In genomic region chr6:90780778-90781177, GRCh38 we compare ENCODE assay signal across 37 cellular contexts.
"Had no signal": no experiment of that assay in that cellular context is flagged by ENCODE, and none has a peak within 500 bp of the region (broad histone marks: within the 10 kb centered on the region; RNA-seq: fewer than 3 reads in every experiment).

No MANE protein-coding gene starts in this region.

- H3K4me3 ChIP-seq: adrenal gland, ascending aorta, body of pancreas, breast epithelium, cardiac muscle cell had no signal

- H3K4me1 Mint-ChIP-seq: activated naive CD4-positive, alpha-beta T cell treated with anti-CD3 and anti-CD28 coated beads, Interleukin-2, amount 10 ng/mL, durations not matched to agents 7 days and 5 days; activated naive CD4-positive, alpha-beta T cell treated with anti-CD3 and anti-CD28 coated beads, Interleukin-2, amount 50 U/mL, for 24 hours; activated naive CD8-positive, alpha-beta T cell treated with anti-CD3 and anti-CD28 coated beads for 36 hours; activated naive CD8-positive, alpha-beta T cell treated with anti-CD3 and anti-CD28 coated beads, Interleukin-2, amount 10 ng/mL, durations not matched to agents 7 days and 5 days; activated naive CD8-positive, alpha-beta T cell treated with anti-CD3 and anti-CD28 coated beads, Interleukin-2, amount 50 U/mL, for 24 hours; activated T-helper 17 cell treated with anti-CD3 and anti-CD28 coated beads, Interleukin-2, amount 50 U/mL, for 72 hours; brain; central memory CD8-positive, alpha-beta T cell had no signal

- DNase-seq: activated effector memory CD4-positive, alpha-beta T cell treated with anti-CD3 and anti-CD28 coated beads, Interleukin-2, amount 50 U/mL, for 16 hours; activated effector memory CD4-positive, alpha-beta T cell treated with Interleukin-2 at 50 U/mL for 16 hours; activated gamma-delta T cell; activated gamma-delta T cell treated with Interleukin-2 at 50 U/mL for 16 hours; activated naive CD4-positive, alpha-beta T cell; activated naive CD4-positive, alpha-beta T cell treated with anti-CD3 and anti-CD28 coated beads for 36 hours; activated naive CD4-positive, alpha-beta T cell treated with anti-CD3 and anti-CD28 coated beads, Interleukin-2, amount 10 ng/mL, durations not matched to agents 7 days and 5 days; activated naive CD4-positive, alpha-beta T cell treated with anti-CD3 and anti-CD28 coated beads, Interleukin-2, amount 50 U/mL, for 16 hours; activated naive CD4-positive, alpha-beta T cell treated with Interleukin-2 at 50 U/mL for 16 hours; activated naive CD8-positive, alpha-beta T cell treated with anti-CD3 and anti-CD28 coated beads for 36 hours; activated naive CD8-positive, alpha-beta T cell treated with anti-CD3 and anti-CD28 coated beads, Interleukin-2, amount 10 ng/mL, durations not matched to agents 7 days and 5 days; activated naive CD8-positive, alpha-beta T cell treated with anti-CD3 and anti-CD28 coated beads, Interleukin-2, amount 50 U/mL, for 24 hours; activated T-cell treated with anti-CD3 and anti-CD28 coated beads, Interleukin-2, amount 50 U/mL, for 24 hours; activated T-cell treated with anti-CD3 and anti-CD28 coated beads, Interleukin-2, amount 50 U/mL, for 4 hours; activated T-cell treated with anti-CD3 and anti-CD28 coated beads, Interleukin-2, amount 50 U/mL, for 48 hours; activated T-cell treated with anti-CD3 and anti-CD28 coated beads, Interleukin-2, amount 50 U/mL, for 72 hours; adrenal gland; amniotic stem cell; amygdala; anterior cingulate cortex; aorta; body of pancreas; brain microvascular endothelial cell; caudate nucleus; central memory CD4-positive, alpha-beta T cell; cerebellar nuclear complex had no signal

- H3K9me3 ChIP-seq: adrenal gland, ascending aorta, body of pancreas, breast epithelium had no signal

- H3K36me3 ChIP-seq: adrenal gland, ascending aorta, brain microvascular endothelial cell, breast epithelium, cardiac muscle cell had no signal

- ATAC-seq: activated naive CD4-positive, alpha-beta T cell treated with anti-CD3 and anti-CD28 coated beads, Interleukin-2, amount 50 U/mL, for 72 hours; activated naive CD8-positive, alpha-beta T cell treated with anti-CD3 and anti-CD28 coated beads, Interleukin-2, amount 50 U/mL, for 24 hours; activated T-cell treated with anti-CD3 and anti-CD28 coated beads, Interleukin-2, amount 50 U/mL, for 4 hours; activated T-cell treated with anti-CD3 and anti-CD28 coated beads, Interleukin-2, amount 50 U/mL, for 72 hours; activated T-helper 17 cell treated with anti-CD3 and anti-CD28 coated beads, Interleukin-2, amount 50 U/mL, for 72 hours; body of pancreas had no signal

- H3K27ac Mint-ChIP-seq: activated naive CD4-positive, alpha-beta T cell treated with anti-CD3 and anti-CD28 coated beads for 36 hours; activated naive CD4-positive, alpha-beta T cell treated with anti-CD3 and anti-CD28 coated beads, Interleukin-2, amount 10 ng/mL, durations not matched to agents 7 days and 5 days; activated naive CD4-positive, alpha-beta T cell treated with anti-CD3 and anti-CD28 coated beads, Interleukin-2, amount 50 U/mL, for 24 hours; activated naive CD4-positive, alpha-beta T cell treated with anti-CD3 and anti-CD28 coated beads, Interleukin-2, amount 50 U/mL, for 72 hours; activated naive CD8-positive, alpha-beta T cell; activated naive CD8-positive, alpha-beta T cell treated with anti-CD3 and anti-CD28 coated beads for 36 hours; activated naive CD8-positive, alpha-beta T cell treated with anti-CD3 and anti-CD28 coated beads, Interleukin-2, amount 10 ng/mL, durations not matched to agents 7 days and 5 days; activated naive CD8-positive, alpha-beta T cell treated with anti-CD3 and anti-CD28 coated beads, Interleukin-2, amount 50 U/mL, for 24 hours; activated T-cell treated with anti-CD3 and anti-CD28 coated beads, Interleukin-2, amount 50 U/mL, for 24 hours; activated T-cell treated with anti-CD3 and anti-CD28 coated beads, Interleukin-2, amount 50 U/mL, for 72 hours; activated T-helper 1 cell treated with anti-CD3 and anti-CD28 coated beads, Interleukin-12 subunit alpha, Interleukin-12 subunit beta, Interleukin-2, Interleukin-4 antibody, amounts not matched to agents 30 ng/mL and 10 ng/mL and 1 ng/mL, durations not matched to agents 14 hours and 24 hours and 36 hours; activated T-helper 17 cell treated with anti-CD3 and anti-CD28 coated beads, Interleukin-2, amount 50 U/mL, for 72 hours; activated T-helper 2 cell treated with anti-CD3 and anti-CD28 coated beads, Interferon-gamma antibody, Interleukin-2, Interleukin-4, amounts not matched to agents 10 μg/mL and 5 μg/mL and 100 μg/mL, durations not matched to agents 14 hours and 24 hours and 36 hours; brain had no signal

- H3K36me3 Mint-ChIP-seq: activated naive CD4-positive, alpha-beta T cell treated with anti-CD3 and anti-CD28 coated beads, Interleukin-2, amount 10 ng/mL, durations not matched to agents 7 days and 5 days; activated naive CD4-positive, alpha-beta T cell treated with anti-CD3 and anti-CD28 coated beads, Interleukin-2, amount 50 U/mL, for 24 hours; activated naive CD4-positive, alpha-beta T cell treated with anti-CD3 and anti-CD28 coated beads, Interleukin-2, amount 50 U/mL, for 72 hours; activated naive CD8-positive, alpha-beta T cell; activated naive CD8-positive, alpha-beta T cell treated with anti-CD3 and anti-CD28 coated beads for 36 hours; activated naive CD8-positive, alpha-beta T cell treated with anti-CD3 and anti-CD28 coated beads, Interleukin-2, amount 10 ng/mL, durations not matched to agents 7 days and 5 days; brain had no signal

- H3K4me3 Mint-ChIP-seq: activated naive CD4-positive, alpha-beta T cell treated with anti-CD3 and anti-CD28 coated beads for 36 hours; activated naive CD4-positive, alpha-beta T cell treated with anti-CD3 and anti-CD28 coated beads, Interleukin-2, amount 10 ng/mL, durations not matched to agents 7 days and 5 days; activated naive CD4-positive, alpha-beta T cell treated with anti-CD3 and anti-CD28 coated beads, Interleukin-2, amount 50 U/mL, for 24 hours; activated naive CD8-positive, alpha-beta T cell; activated naive CD8-positive, alpha-beta T cell treated with anti-CD3 and anti-CD28 coated beads for 36 hours; activated naive CD8-positive, alpha-beta T cell treated with anti-CD3 and anti-CD28 coated beads, Interleukin-2, amount 10 ng/mL, durations not matched to agents 7 days and 5 days; activated naive CD8-positive, alpha-beta T cell treated with anti-CD3 and anti-CD28 coated beads, Interleukin-2, amount 50 U/mL, for 24 hours; activated T-cell treated with anti-CD3 and anti-CD28 coated beads, Interleukin-2, amount 50 U/mL, for 24 hours; activated T-cell treated with anti-CD3 and anti-CD28 coated beads, Interleukin-2, amount 50 U/mL, for 4 hours; activated T-cell treated with anti-CD3 and anti-CD28 coated beads, Interleukin-2, amount 50 U/mL, for 72 hours; activated T-helper 1 cell treated with anti-CD3 and anti-CD28 coated beads, Interleukin-12 subunit alpha, Interleukin-12 subunit beta, Interleukin-2, Interleukin-4 antibody, amounts not matched to agents 30 ng/mL and 10 ng/mL and 1 ng/mL, durations not matched to agents 14 hours and 24 hours and 36 hours; activated T-helper 17 cell treated with anti-CD3 and anti-CD28 coated beads, Interleukin-2, amount 50 U/mL, for 72 hours; brain; central memory CD8-positive, alpha-beta T cell had no signal

- H3K27ac ChIP-seq: adrenal gland, ascending aorta, body of pancreas, brain microvascular endothelial cell, breast epithelium, cardiac muscle cell had no signal

- H3K27me3 Mint-ChIP-seq: activated naive CD4-positive, alpha-beta T cell treated with anti-CD3 and anti-CD28 coated beads, Interleukin-2, amount 10 ng/mL, durations not matched to agents 7 days and 5 days had no signal

- H3K9me3 Mint-ChIP-seq: activated naive CD4-positive, alpha-beta T cell treated with anti-CD3 and anti-CD28 coated beads for 36 hours; activated naive CD4-positive, alpha-beta T cell treated with anti-CD3 and anti-CD28 coated beads, Interleukin-2, amount 10 ng/mL, durations not matched to agents 7 days and 5 days; activated naive CD4-positive, alpha-beta T cell treated with anti-CD3 and anti-CD28 coated beads, Interleukin-2, amount 50 U/mL, for 24 hours; activated naive CD4-positive, alpha-beta T cell treated with anti-CD3 and anti-CD28 coated beads, Interleukin-2, amount 50 U/mL, for 72 hours; activated naive CD8-positive, alpha-beta T cell treated with anti-CD3 and anti-CD28 coated beads for 36 hours; activated naive CD8-positive, alpha-beta T cell treated with anti-CD3 and anti-CD28 coated beads, Interleukin-2, amount 10 ng/mL, durations not matched to agents 7 days and 5 days; activated naive CD8-positive, alpha-beta T cell treated with anti-CD3 and anti-CD28 coated beads, Interleukin-2, amount 50 U/mL, for 24 hours; activated T-cell treated with anti-CD3 and anti-CD28 coated beads, Interleukin-2, amount 50 U/mL, for 24 hours; activated T-cell treated with anti-CD3 and anti-CD28 coated beads, Interleukin-2, amount 50 U/mL, for 4 hours; activated T-cell treated with anti-CD3 and anti-CD28 coated beads, Interleukin-2, amount 50 U/mL, for 72 hours; activated T-helper 1 cell treated with anti-CD3 and anti-CD28 coated beads, Interleukin-12 subunit alpha, Interleukin-12 subunit beta, Interleukin-2, Interleukin-4 antibody, amounts not matched to agents 30 ng/mL and 10 ng/mL and 1 ng/mL, durations not matched to agents 14 hours and 24 hours and 36 hours; activated T-helper 17 cell treated with anti-CD3 and anti-CD28 coated beads, Interleukin-2, amount 50 U/mL, for 72 hours; activated T-helper 2 cell treated with anti-CD3 and anti-CD28 coated beads, Interferon-gamma antibody, Interleukin-2, Interleukin-4, amounts not matched to agents 10 μg/mL and 5 μg/mL and 100 μg/mL, durations not matched to agents 14 hours and 24 hours and 36 hours; central memory CD8-positive, alpha-beta T cell had no signal

- H3K4me1 ChIP-seq: adrenal gland, ascending aorta, body of pancreas, breast epithelium had no signal

- H3K27me3 ChIP-seq: adrenal gland, ascending aorta, body of pancreas, brain microvascular endothelial cell, breast epithelium, cardiac muscle cell had no signal
